Comparison of ENCODE assay signal across 8 cellular contexts in the genomic region with DNA sequence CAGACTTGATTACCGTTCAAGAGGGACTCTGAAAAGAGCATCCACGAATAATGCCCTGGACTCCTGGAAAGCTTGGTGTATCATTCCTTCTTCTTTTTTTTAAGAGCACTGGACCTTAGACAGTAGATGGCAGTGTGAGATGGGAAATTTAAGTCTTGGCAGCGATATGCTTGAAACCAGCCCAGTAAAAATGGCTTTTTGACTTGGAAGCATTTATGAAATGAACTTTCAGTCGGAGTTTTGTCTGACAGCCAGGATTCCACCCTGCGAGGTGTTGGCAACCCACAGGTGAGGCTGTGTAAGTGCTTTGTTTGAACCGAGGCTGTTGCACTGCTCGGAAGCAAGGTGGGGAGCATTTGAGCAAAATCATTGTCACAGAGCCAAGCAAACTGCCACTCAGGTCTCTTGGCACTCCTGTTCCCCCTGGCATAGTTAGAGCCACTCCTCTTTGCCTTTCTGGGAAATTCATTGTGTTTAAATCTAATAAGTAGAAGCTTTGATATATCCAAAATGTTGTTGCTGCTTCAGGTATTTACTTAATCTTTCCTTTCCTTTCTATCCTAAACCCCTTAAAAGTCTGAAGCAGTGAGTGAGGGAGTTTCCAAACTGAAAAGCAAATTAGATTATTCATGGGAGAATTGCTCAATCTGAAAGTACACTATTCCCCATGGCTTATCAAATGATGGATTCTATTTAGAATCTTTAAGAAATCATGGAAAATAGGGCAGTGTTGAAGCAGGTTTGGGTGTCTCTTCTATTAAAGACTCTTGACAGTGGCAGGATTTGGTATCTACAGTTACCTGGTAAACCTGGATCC.
DNase-seq lines count a peak whose midpoint lies in the region; ATAC-seq and TF ChIP-seq lines count a peak whose summit lies in the region.

No MANE protein-coding gene starts in this region.

- H3F3A ChIP-seq in GM23248 (ENCODE audit: insufficient read depth): no peaks in the 10 kb centered on the region

- no peaks in the 10 kb centered on the region for H3K27me3 Mint-ChIP-seq in chondrocyte (ENCODE audit: low read depth)
- no peaks in the 10 kb centered on the region for H3K27me3 Mint-ChIP-seq in activated T-helper 17 cell treated with anti-CD3 and anti-CD28 coated beads, Interleukin-2, amount 50 U/mL, for 72 hours

- H3K9ac ChIP-seq in GM23248: no peak overlapping the region

- no peaks in the 10 kb centered on the region for H3K9me2 ChIP-seq in GM23248 (ENCODE audit: insufficient read depth)

- H3K9me3 Mint-ChIP-seq in chondrocyte (ENCODE audit: low read depth): no peaks in the 10 kb centered on the region
- peaks cover 15% of the 10 kb centered on the region for H3K9me3 Mint-ChIP-seq in activated T-helper 17 cell treated with anti-CD3 and anti-CD28 coated beads, Interleukin-2, amount 50 U/mL, for 72 hours

- no peaks in the 10 kb centered on the region for H3K36me3 ChIP-seq in GM23248 (ENCODE audit: low read depth)
- H3K36me3 ChIP-seq in mucosa of descending colon (ENCODE audit: low read depth): no peaks in the 10 kb centered on the region

- H4K20me1 ChIP-seq in GM23248 (ENCODE audit: insufficient read depth): no peaks in the 10 kb centered on the region

- peaks cover 6% of the 10 kb centered on the region for H3K4me1 Mint-ChIP-seq in chondrocyte (ENCODE audit: low read depth)
- H3K4me1 Mint-ChIP-seq in activated T-helper 17 cell treated with anti-CD3 and anti-CD28 coated beads, Interleukin-2, amount 50 U/mL, for 72 hours: no peaks in the 10 kb centered on the region

- H3K27ac ChIP-seq in GM23248: no peak overlapping the region

- H3K79me2 ChIP-seq in GM23248 (ENCODE audit: insufficient read depth): no peaks in the 10 kb centered on the region

- DNase-seq in GM23248 (peak; percentile 29), NCI-H2227 (lab: John Stamatoyannopoulos, UW; ENCODE audit: unreplicated experiment) (peak; percentile 70), chondrocyte (ENCODE audit: low spot score) (no peak), mucosa of descending colon (peak in 2 of 3 donors; percentile 22 to 25), AG08395 (ENCODE audit: low spot score) (no peak)
- DNase-seq in stimulated activated CD4-positive, alpha-beta T cell treated with anti-CD3 and anti-CD28 coated beads, Interleukin-4, amount 100 ng/mL, for 1 hour: no peak

- in situ Hi-C loops in GM23248 (cut with MboI): no loop called here

- H3K4me3 Mint-ChIP-seq in chondrocyte (ENCODE audit: unreplicated experiment): peak overlapping the region; percentile 51
- H3K4me3 Mint-ChIP-seq in activated T-helper 17 cell treated with anti-CD3 and anti-CD28 coated beads, Interleukin-2, amount 50 U/mL, for 72 hours: no peak overlapping the region

- TF ChIP-seq CTCF in chondrocyte (IDR thresholded peaks at IDR 0.05) (peak; percentile 85), mucosa of descending colon (IDR thresholded peaks at IDR 0.05) (no peak)

- ATAC-seq in mucosa of descending colon (peak; percentile 53), GM21515 (IDR thresholded peaks at IDR 0.05; ENCODE audit: unreplicated experiment) (no peak)
- no peak for ATAC-seq in activated T-helper 17 cell treated with anti-CD3 and anti-CD28 coated beads, Interleukin-2, amount 50 U/mL, for 72 hours (replicated peaks)

- H3K4me3 ChIP-seq in GM23248: no peak overlapping the region
- H3K4me3 ChIP-seq in mucosa of descending colon: no peak overlapping the region

- no peaks in the 10 kb centered on the region for H3K27me3 ChIP-seq in GM23248 (replicated peaks; ENCODE audit: insufficient read depth)

- no peak overlapping the region for H2AFZ ChIP-seq in GM23248

- 1 to 2% methylated on average over 7 of the region's 7 CpGs for WGBS in GM23248 (ENCODE audit: low coverage in 1 of 2, low lambda C conversion rate in 2 of 2, missing lambda C conversion rate in 2 of 2), 2 experiments

- H3K4me2 ChIP-seq in GM23248 (ENCODE audit: unreplicated experiment): no peak overlapping the region

- H3K9me3 ChIP-seq in GM23248 (ENCODE audit: low read depth) (no peaks in the 10 kb centered on the region), mucosa of descending colon (no peaks in the 10 kb centered on the region)

- intact Hi-C loops in mucosa of descending colon (cut with DNase I, micrococcal nuclease): no loop called here

- no peaks in the 10 kb centered on the region for H3K36me3 Mint-ChIP-seq in chondrocyte (ENCODE audit: low read depth)
- H3K36me3 Mint-ChIP-seq in activated T-helper 17 cell treated with anti-CD3 and anti-CD28 coated beads, Interleukin-2, amount 50 U/mL, for 72 hours (ENCODE audit: low read depth): no peaks in the 10 kb centered on the region

- H3K27ac Mint-ChIP-seq in chondrocyte (ENCODE audit: unreplicated experiment): no peak overlapping the region
- no peak overlapping the region for H3K27ac Mint-ChIP-seq in activated T-helper 17 cell treated with anti-CD3 and anti-CD28 coated beads, Interleukin-2, amount 50 U/mL, for 72 hours

- H3K4me1 ChIP-seq in GM23248 (ENCODE audit: insufficient read depth): no peaks in the 10 kb centered on the region
- no peaks in the 10 kb centered on the region for H3K4me1 ChIP-seq in mucosa of descending colon (ENCODE audit: low read depth)

Comparison
In these comparisons a context has a peak if more than half of its experiments do, and no peak if none do; other contexts are left out.
1. DNase-seq: peak in GM23248 (single experiment), NCI-H2227 (single experiment) and mucosa of descending colon (2 of 3); none in chondrocyte (single experiment), stimulated activated CD4-positive, alpha-beta T cell treated with anti-CD3 and anti-CD28 coated beads, Interleukin-4, amount 100 ng/mL, for 1 hour (single experiment) and AG08395 (single experiment).